Comparison of ENCODE assay signal across 8 cellular contexts in the genomic region with DNA sequence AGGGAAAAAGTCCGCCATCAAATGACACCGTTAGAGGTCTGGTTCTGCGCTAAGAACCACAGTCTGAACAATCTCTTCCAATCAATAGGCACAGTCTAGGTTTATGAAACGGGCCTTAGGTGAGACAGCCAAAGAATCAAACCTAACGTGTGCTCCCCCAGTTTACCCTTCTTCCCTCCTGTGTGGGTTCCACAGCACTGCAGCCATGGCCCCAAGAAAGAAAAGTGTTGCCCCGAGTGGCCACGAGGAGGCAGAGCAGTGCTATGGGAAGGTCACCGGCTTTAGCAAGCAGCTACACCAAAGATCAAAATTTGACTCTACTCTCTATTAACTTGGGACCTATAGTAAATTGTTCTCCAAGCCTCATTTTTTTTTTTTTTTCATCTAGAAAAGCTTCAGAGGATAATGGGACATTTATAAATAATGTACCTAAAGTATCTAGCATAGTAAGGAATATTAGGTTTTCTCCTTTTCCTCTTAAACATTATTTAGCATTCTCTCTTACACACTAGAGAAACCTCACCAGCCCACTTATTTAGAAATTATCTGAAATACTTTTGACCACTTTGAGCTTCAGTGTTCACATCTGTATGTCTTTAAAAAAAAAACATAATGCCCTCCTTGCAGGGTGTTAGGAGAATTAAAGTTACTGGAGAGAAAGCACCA.
DNase-seq lines count a peak whose midpoint lies in the region; ATAC-seq and TF ChIP-seq lines count a peak whose summit lies in the region.

No MANE protein-coding gene starts in this region.

- ATAC-seq in GM19397 (IDR thresholded peaks at IDR 0.05; ENCODE audit: unreplicated experiment): peak; percentile 74
- peak in 7 of 8 donors; percentile 73 to 89 (median 86) for ATAC-seq in heart right ventricle

- 53 to 55% methylated on average over 8 of the region's 8 CpGs for WGBS in heart right ventricle, 2 donors

- no peak overlapping the region for H3K27ac Mint-ChIP-seq in activated naive CD4-positive, alpha-beta T cell treated with anti-CD3 and anti-CD28 coated beads, Interleukin-2, amount 10 ng/mL, durations not matched to agents 7 days and 5 days

- H3K4me3 Mint-ChIP-seq in activated naive CD4-positive, alpha-beta T cell treated with anti-CD3 and anti-CD28 coated beads, Interleukin-2, amount 10 ng/mL, durations not matched to agents 7 days and 5 days: no peak overlapping the region

- CTCF ChIA-PET in activated naive CD4-positive, alpha-beta T cell treated with anti-CD3 and anti-CD28 coated beads, Interleukin-2, amount 10 ng/mL, durations not matched to agents 7 days and 5 days (lab: Charles Lee): interaction anchor here (0.6 to 3.3 kb wide), 25 partner anchors 8 to 773 kb away, joined by 3 to 17 read pairs (median 3); partner anchors contain the start of genes PPP2R5E and WDR89

- TF ChIP-seq CTCF in heart right ventricle (IDR thresholded peaks at IDR 0.05): peak; percentile 58 to 87 (median 81)

- DNase-seq in COLO668 (lab: John Stamatoyannopoulos, UW; ENCODE audit: unreplicated experiment): peak; percentile 64
- peak; percentile 41 for DNase-seq in HK-2 (ENCODE audit: unreplicated experiment)
- peak; percentile 30 to 67 for DNase-seq in SJCRH30
- peak; percentile 75 for DNase-seq in activated naive CD4-positive, alpha-beta T cell treated with anti-CD3 and anti-CD28 coated beads, Interleukin-2, amount 10 ng/mL, durations not matched to agents 7 days and 5 days
- peak; percentile 46 to 51 for DNase-seq in heart right ventricle
- peak; percentile 46 for DNase-seq in retina
- no peak for DNase-seq in NCI-H774 (lab: John Stamatoyannopoulos, UW)

- H3K27me3 Mint-ChIP-seq in activated naive CD4-positive, alpha-beta T cell treated with anti-CD3 and anti-CD28 coated beads, Interleukin-2, amount 10 ng/mL, durations not matched to agents 7 days and 5 days: no peaks in the 10 kb centered on the region

- peaks cover 6% of the 10 kb centered on the region for H3K4me1 Mint-ChIP-seq in activated naive CD4-positive, alpha-beta T cell treated with anti-CD3 and anti-CD28 coated beads, Interleukin-2, amount 10 ng/mL, durations not matched to agents 7 days and 5 days

- intact Hi-C loops in heart right ventricle (cut with DNase I): loop anchor here in 8 of 10 donors (1.0 to 10.0 kb wide), 11 partner anchors 153 to 383 kb away; partner anchors contain the start of genes PPP2R5E (in 4 of the 8) and WDR89 (in 3 of the 8)

- H3K36me3 ChIP-seq in SJCRH30 (peaks cover 20% of the 10 kb centered on the region; the same call in 1 of the 2 replicates), heart right ventricle (peaks cover 0 to 96% (median 13%) of the 10 kb centered on the region in 9 donors)

- H3K27ac ChIP-seq in SJCRH30 (no peak overlapping the region), heart right ventricle (no peak overlapping the region)

- no peak overlapping the region for H3K4me3 ChIP-seq in SJCRH30
- H3K4me3 ChIP-seq in heart right ventricle: no peak overlapping the region

- H3K9me3 Mint-ChIP-seq in activated naive CD4-positive, alpha-beta T cell treated with anti-CD3 and anti-CD28 coated beads, Interleukin-2, amount 10 ng/mL, durations not matched to agents 7 days and 5 days: no peaks in the 10 kb centered on the region

- H3K36me3 Mint-ChIP-seq in activated naive CD4-positive, alpha-beta T cell treated with anti-CD3 and anti-CD28 coated beads, Interleukin-2, amount 10 ng/mL, durations not matched to agents 7 days and 5 days: peaks cover 48% of the 10 kb centered on the region

- H3K9me3 ChIP-seq in SJCRH30 (replicated peaks) (no peaks in the 10 kb centered on the region), heart right ventricle (no peaks in the 10 kb centered on the region)

- H3K4me1 ChIP-seq in SJCRH30: no peaks in the 10 kb centered on the region
- no peaks in the 10 kb centered on the region for H3K4me1 ChIP-seq in heart right ventricle

- H3K27me3 ChIP-seq in SJCRH30 (no peaks in the 10 kb centered on the region), heart right ventricle (no peaks in the 10 kb centered on the region)
